In genomic region chr19:10294368-10294697, GRCh38 we compare ENCODE assay signal across 11 cellular contexts. TPM values are rescaled to one million over a fixed set of nuclear protein-coding genes. Genes with fewer than 3 reads are reported as not detected.
A peak's percentile ranks its signal among the peaks of the same experiment; 100 is the strongest.
DNase-seq lines count a peak whose midpoint lies in the region; ATAC-seq and TF ChIP-seq lines count a peak whose summit lies in the region.
"Had no signal": no experiment of that assay in that cellular context is flagged by ENCODE, and none has a peak within 500 bp of the region (broad histone marks: within the 10 kb centered on the region; RNA-seq: fewer than 3 reads in every experiment).

No MANE protein-coding gene starts in this region.

- intact Hi-C loops in CD8-positive, alpha-beta T cell (cut with DNase I, micrococcal nuclease), result no loop called here
- intact Hi-C loops in naive thymus-derived CD4-positive, alpha-beta T cell (cut with micrococcal nuclease), result loop anchor here in 1 of 2 donors (5.0 kb wide), 1 partner anchor 218 kb away; no protein-coding TSS in a partner anchor

- POLR2A ChIA-PET in CD8-positive, alpha-beta T cell (lab: Charles Lee), result no interaction called here
- POLR2A ChIA-PET in naive thymus-derived CD4-positive, alpha-beta T cell (lab: Charles Lee), result no interaction called here

- no peak for TF ChIP-seq CTCF in CD8-positive, alpha-beta T cell (IDR thresholded peaks at IDR 0.05)

- H3K4me1 Mint-ChIP-seq in CD8-positive, alpha-beta T cell (ENCODE audit: low read depth), result peaks cover 52% of the 10 kb centered on the region
- H3K4me1 Mint-ChIP-seq in activated T-helper 17 cell treated with anti-CD3 and anti-CD28 coated beads, Interleukin-2, amount 50 U/mL, for 72 hours, result peaks cover 27% of the 10 kb centered on the region
- peaks cover 31 to 53% (median 40%) of the 10 kb centered on the region in 7 donors for H3K4me1 Mint-ChIP-seq in naive thymus-derived CD4-positive, alpha-beta T cell

- no peak overlapping the region for H3K4me3 ChIP-seq in CD8-positive, alpha-beta T cell (ENCODE audit: low read depth, low read length)
- H3K4me3 ChIP-seq in naive thymus-derived CD4-positive, alpha-beta T cell (ENCODE audit: low read length), result no peak overlapping the region

- peaks cover 46% of the 10 kb centered on the region for H3K27me3 Mint-ChIP-seq in CD8-positive, alpha-beta T cell (ENCODE audit: low read depth)
- peaks cover 29% of the 10 kb centered on the region for H3K27me3 Mint-ChIP-seq in activated T-helper 17 cell treated with anti-CD3 and anti-CD28 coated beads, Interleukin-2, amount 50 U/mL, for 72 hours
- H3K27me3 Mint-ChIP-seq in naive thymus-derived CD4-positive, alpha-beta T cell, result peaks cover 33 to 64% (median 42%) of the 10 kb centered on the region in 5 donors

- H3K9me3 ChIP-seq in CD8-positive, alpha-beta T cell (ENCODE audit: low read length), result no peaks in the 10 kb centered on the region
- H3K9me3 ChIP-seq in naive thymus-derived CD4-positive, alpha-beta T cell (ENCODE audit: control insufficient read depth in 2 of 3, low read length in 3 of 3), result no peaks in the 10 kb centered on the region
- H3K9me3 ChIP-seq: spleen had no signal

- no peak for DNase-seq in CD8-positive, alpha-beta T cell
- DNase-seq in naive thymus-derived CD4-positive, alpha-beta T cell, result peak in 1 of 9 donors; percentile 5
- DNase-seq in DMS153 (lab: John Stamatoyannopoulos, UW) (no peak), amniotic stem cell (lab: John Stamatoyannopoulos, UW) (no peak), GF-D8 (lab: John Stamatoyannopoulos, UW) (no peak)
- DNase-seq: COR-L47; NCI-H446 treated with DMSO at 0.1 percent for 48 hours; spleen; stimulated activated CD8-positive, alpha-beta memory T cell treated with anti-CD3 and anti-CD28 coated beads, Interleukin-4, amount 100 ng/mL, for 48 hours; T1000 had no signal

- peaks cover 50% of the 10 kb centered on the region for H3K27me3 ChIP-seq in CD8-positive, alpha-beta T cell (ENCODE audit: insufficient read depth, low read length)
- H3K27me3 ChIP-seq in naive thymus-derived CD4-positive, alpha-beta T cell (ENCODE audit: control insufficient read depth in 2 of 2, insufficient read depth in 2 of 2, low read length in 2 of 2), result peaks cover 0 to 39% of the 10 kb centered on the region in 2 donors

- no peak overlapping the region for H3K27ac ChIP-seq in CD8-positive, alpha-beta T cell (ENCODE audit: low read depth, low read length)
- H3K27ac ChIP-seq in naive thymus-derived CD4-positive, alpha-beta T cell (ENCODE audit: low read depth, low read length), result no peak overlapping the region

- H3K36me3 Mint-ChIP-seq in CD8-positive, alpha-beta T cell, result no peaks in the 10 kb centered on the region
- peaks cover 17% of the 10 kb centered on the region for H3K36me3 Mint-ChIP-seq in activated T-helper 17 cell treated with anti-CD3 and anti-CD28 coated beads, Interleukin-2, amount 50 U/mL, for 72 hours (ENCODE audit: low read depth)
- H3K36me3 Mint-ChIP-seq in naive thymus-derived CD4-positive, alpha-beta T cell, result peaks cover 0 to 9% (median 0%) of the 10 kb centered on the region in 5 donors

- no peak for ATAC-seq in CD8-positive, alpha-beta T cell
- ATAC-seq in activated T-helper 17 cell treated with anti-CD3 and anti-CD28 coated beads, Interleukin-2, amount 50 U/mL, for 72 hours (replicated peaks), result no peak
- ATAC-seq in naive thymus-derived CD4-positive, alpha-beta T cell, result no peak

- no peak overlapping the region for H3K27ac Mint-ChIP-seq in CD8-positive, alpha-beta T cell
- no peak overlapping the region for H3K27ac Mint-ChIP-seq in activated T-helper 17 cell treated with anti-CD3 and anti-CD28 coated beads, Interleukin-2, amount 50 U/mL, for 72 hours
- H3K27ac Mint-ChIP-seq in naive thymus-derived CD4-positive, alpha-beta T cell, result peak overlapping the region in 1 of 9 donors; percentile 66

- CTCF ChIA-PET in CD8-positive, alpha-beta T cell (lab: Charles Lee), result interaction anchor here (1.9 kb wide), 1 partner anchor 95 kb away, joined by 6 read pairs; no protein-coding TSS in a partner anchor
- CTCF ChIA-PET in naive thymus-derived CD4-positive, alpha-beta T cell (lab: Charles Lee), result no interaction called here

- H3K36me3 ChIP-seq in CD8-positive, alpha-beta T cell (ENCODE audit: insufficient read depth, low read length), result no peaks in the 10 kb centered on the region
- no peaks in the 10 kb centered on the region for H3K36me3 ChIP-seq in naive thymus-derived CD4-positive, alpha-beta T cell (ENCODE audit: control insufficient read depth in 2 of 3, insufficient read depth in 3 of 3, low read length in 3 of 3)
- H3K36me3 ChIP-seq: spleen had no signal

- H3K9me3 Mint-ChIP-seq in CD8-positive, alpha-beta T cell, result no peaks in the 10 kb centered on the region
- no peaks in the 10 kb centered on the region for H3K9me3 Mint-ChIP-seq in activated T-helper 17 cell treated with anti-CD3 and anti-CD28 coated beads, Interleukin-2, amount 50 U/mL, for 72 hours
- H3K9me3 Mint-ChIP-seq in naive thymus-derived CD4-positive, alpha-beta T cell, result peaks cover 0 to 4% (median 0%) of the 10 kb centered on the region in 11 donors

- peaks cover 60% of the 10 kb centered on the region for H3K4me1 ChIP-seq in CD8-positive, alpha-beta T cell (ENCODE audit: insufficient read depth, low read length)
- H3K4me1 ChIP-seq in naive thymus-derived CD4-positive, alpha-beta T cell (ENCODE audit: control insufficient read depth in 2 of 2, insufficient read depth in 2 of 2, low read length in 2 of 2), result peaks cover 48 to 52% of the 10 kb centered on the region in 2 donors

- H3K4me3 Mint-ChIP-seq in CD8-positive, alpha-beta T cell, result peak overlapping the region; percentile 37
- peak overlapping the region; percentile 74 for H3K4me3 Mint-ChIP-seq in activated T-helper 17 cell treated with anti-CD3 and anti-CD28 coated beads, Interleukin-2, amount 50 U/mL, for 72 hours
- H3K4me3 Mint-ChIP-seq in naive thymus-derived CD4-positive, alpha-beta T cell, result peak overlapping the region in 9 of 10 donors; percentile 9 to 87 (median 40)

RNA-seq across cellular contexts. Expression of gene ICAM5, which starts 4.6 kb away (rescaled TPM):
- total RNA-seq in CD8-positive, alpha-beta T cell, result not detected
- total RNA-seq in activated T-helper 17 cell treated with anti-CD3 and anti-CD28 coated beads, Interleukin-2, amount 50 U/mL, for 72 hours, result 1 to 10 TPM in 1 of 2 donors, under 1 TPM in 1; 0.71 to 8.6 TPM
- total RNA-seq in naive thymus-derived CD4-positive, alpha-beta T cell, result 1 to 10 TPM in 1 of 5 experiments, under 1 TPM in 2, not detected in 2; 0.46 to 2.4 (median 0.48) TPM
- polyA plus RNA-seq in naive thymus-derived CD4-positive, alpha-beta T cell, result not detected

RNA-seq across cellular contexts. Expression of gene ICAM4, which starts 7.6 kb away (rescaled TPM):
- under 1 TPM in 1 of 2 experiments, not detected in 1; 0.28 TPM for total RNA-seq in CD8-positive, alpha-beta T cell
- total RNA-seq in activated T-helper 17 cell treated with anti-CD3 and anti-CD28 coated beads, Interleukin-2, amount 50 U/mL, for 72 hours, result 1 to 10 TPM in 1 of 2 donors, under 1 TPM in 1; 0.78 to 2.2 TPM
- total RNA-seq in naive thymus-derived CD4-positive, alpha-beta T cell, result 1 to 10 TPM in 3 of 5 experiments, under 1 TPM in 2; 0.40 to 3.7 (median 1.2) TPM
- polyA plus RNA-seq in naive thymus-derived CD4-positive, alpha-beta T cell, result under 1 TPM; 0.52 to 0.55 TPM

RNA-seq across cellular contexts. Expression of gene ZGLP1, which starts 15.3 kb away (rescaled TPM):
- total RNA-seq in CD8-positive, alpha-beta T cell, result 1 to 10 TPM; 1.7 to 1.8 TPM
- 1 to 10 TPM; 5.4 to 6.6 TPM for total RNA-seq in activated T-helper 17 cell treated with anti-CD3 and anti-CD28 coated beads, Interleukin-2, amount 50 U/mL, for 72 hours
- 10 to 100 TPM in 1 of 5 experiments, 1 to 10 TPM in 4; 1.2 to 11.4 (median 6.2) TPM for total RNA-seq in naive thymus-derived CD4-positive, alpha-beta T cell
- polyA plus RNA-seq in naive thymus-derived CD4-positive, alpha-beta T cell, result under 1 TPM in 1 of 2 donors, not detected in 1; 0.22 TPM

RNA-seq across cellular contexts. Expression of gene FDX2, which starts 21.5 kb away (rescaled TPM):
- 1 to 10 TPM; 3.1 to 4.2 TPM for total RNA-seq in CD8-positive, alpha-beta T cell
- 10 to 100 TPM; 12.3 to 20.1 TPM for total RNA-seq in activated T-helper 17 cell treated with anti-CD3 and anti-CD28 coated beads, Interleukin-2, amount 50 U/mL, for 72 hours
- total RNA-seq in naive thymus-derived CD4-positive, alpha-beta T cell, result 10 to 100 TPM in 2 of 5 experiments, 1 to 10 TPM in 3; 5.7 to 10.5 (median 9.3) TPM
- 10 to 100 TPM; 18.3 to 19.4 TPM for polyA plus RNA-seq in naive thymus-derived CD4-positive, alpha-beta T cell

RNA-seq across cellular contexts. Expression of gene ICAM1, which starts 23.4 kb away (rescaled TPM):
- total RNA-seq in CD8-positive, alpha-beta T cell, result 10 to 100 TPM; 15.0 to 17.1 TPM
- 10 to 100 TPM; 47.8 to 88.5 TPM for total RNA-seq in activated T-helper 17 cell treated with anti-CD3 and anti-CD28 coated beads, Interleukin-2, amount 50 U/mL, for 72 hours
- 10 to 100 TPM in 3 of 5 experiments, 1 to 10 TPM in 2; 3.6 to 47.2 (median 16.3) TPM for total RNA-seq in naive thymus-derived CD4-positive, alpha-beta T cell
- polyA plus RNA-seq in naive thymus-derived CD4-positive, alpha-beta T cell, result 1 to 10 TPM; 1.2 to 3.9 TPM
